In the genomic region with DNA sequence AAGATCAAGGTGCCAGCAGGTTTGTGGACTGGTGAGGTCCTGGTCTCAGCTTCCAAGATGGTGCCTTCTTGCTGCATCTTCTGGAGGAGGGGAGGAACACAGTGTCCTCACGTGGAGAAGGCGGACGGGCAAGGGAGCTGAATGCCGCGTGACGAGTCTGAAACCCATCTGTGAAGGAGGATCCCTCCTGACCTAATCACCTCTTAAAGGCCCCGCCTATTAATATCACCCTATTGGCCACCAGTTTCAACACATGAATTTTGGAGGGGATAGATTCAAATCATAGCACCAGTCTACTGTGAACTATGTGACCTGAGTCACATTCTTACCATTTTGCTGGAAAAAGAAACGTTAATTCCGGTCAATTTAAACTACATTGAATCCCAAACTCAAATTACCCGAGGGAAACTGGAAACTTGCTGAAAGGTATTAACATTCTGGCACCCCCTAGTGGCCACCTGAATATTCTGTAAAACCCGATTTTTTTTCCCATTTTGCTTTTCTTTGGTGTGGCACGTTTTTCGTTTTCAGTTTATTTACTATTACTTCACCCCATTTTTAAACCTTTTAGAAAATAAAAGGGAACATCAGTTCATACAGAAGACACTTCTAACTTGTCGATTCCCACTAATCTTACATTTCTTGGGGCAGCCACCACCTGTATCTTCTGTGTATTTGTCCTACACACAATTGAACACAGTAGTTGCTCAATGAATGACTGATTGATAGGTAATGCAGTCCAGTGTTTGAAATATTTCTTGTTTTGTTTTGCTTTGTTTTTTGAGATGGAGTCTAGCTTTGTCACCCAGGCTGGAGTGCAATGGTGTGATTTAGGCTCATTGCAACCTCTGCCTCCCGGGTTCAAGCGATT, we compare ENCODE assay signal across 1 cellular context.
A peak's percentile ranks its signal among the peaks of the same experiment; 100 is the strongest.
TF ChIP-seq lines count a peak whose summit lies in the region.

No MANE protein-coding gene starts in this region.

TF ChIP-seq in GM12878, 131 proteins besides CTCF, POLR2A, EP300 and RAD21:
- TF ChIP-seq BHLHE40 (IDR thresholded peaks at IDR 0.05; ENCODE audit: borderline replicate concordance in 1 of 2, low read depth in 2 of 2, low read length in 1 of 2) (peak; percentile 56 to 62; a peak in 2 of 4 replicates), NFXL1 (IDR thresholded peaks at IDR 0.05; ENCODE audit: borderline replicate concordance) (no peak), SMC3 (IDR thresholded peaks at IDR 0.05; ENCODE audit: borderline replicate concordance, low read length) (peak; percentile 58; the same call in 1 of the 2 replicates), MXI1 (IDR thresholded peaks at IDR 0.05; ENCODE audit: low read depth, low read length) (0 out of 2 replicates have a peak, but pooled peaks have one; percentile 26), NR2F1 (conservative IDR thresholded peaks at IDR 0.05) (0 out of 2 replicates have a peak, but pooled peaks have one; percentile 37), TCF12 (IDR thresholded peaks at IDR 0.05; ENCODE audit: low read depth, low read length) (no peak)
- TF ChIP-seq, protein P1, sequence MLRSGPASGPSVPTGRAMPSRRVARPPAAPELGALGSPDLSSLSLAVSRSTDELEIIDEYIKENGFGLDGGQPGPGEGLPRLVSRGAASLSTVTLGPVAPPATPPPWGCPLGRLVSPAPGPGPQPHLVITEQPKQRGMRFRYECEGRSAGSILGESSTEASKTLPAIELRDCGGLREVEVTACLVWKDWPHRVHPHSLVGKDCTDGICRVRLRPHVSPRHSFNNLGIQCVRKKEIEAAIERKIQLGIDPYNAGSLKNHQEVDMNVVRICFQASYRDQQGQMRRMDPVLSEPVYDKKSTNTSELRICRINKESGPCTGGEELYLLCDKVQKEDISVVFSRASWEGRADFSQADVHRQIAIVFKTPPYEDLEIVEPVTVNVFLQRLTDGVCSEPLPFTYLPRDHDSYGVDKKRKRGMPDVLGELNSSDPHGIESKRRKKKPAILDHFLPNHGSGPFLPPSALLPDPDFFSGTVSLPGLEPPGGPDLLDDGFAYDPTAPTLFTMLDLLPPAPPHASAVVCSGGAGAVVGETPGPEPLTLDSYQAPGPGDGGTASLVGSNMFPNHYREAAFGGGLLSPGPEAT (IDR thresholded peaks at IDR 0.05; ENCODE audit: low read depth): 0 out of 2 replicates have a peak, but pooled peaks have one; percentile 16
